In the genomic region with DNA sequence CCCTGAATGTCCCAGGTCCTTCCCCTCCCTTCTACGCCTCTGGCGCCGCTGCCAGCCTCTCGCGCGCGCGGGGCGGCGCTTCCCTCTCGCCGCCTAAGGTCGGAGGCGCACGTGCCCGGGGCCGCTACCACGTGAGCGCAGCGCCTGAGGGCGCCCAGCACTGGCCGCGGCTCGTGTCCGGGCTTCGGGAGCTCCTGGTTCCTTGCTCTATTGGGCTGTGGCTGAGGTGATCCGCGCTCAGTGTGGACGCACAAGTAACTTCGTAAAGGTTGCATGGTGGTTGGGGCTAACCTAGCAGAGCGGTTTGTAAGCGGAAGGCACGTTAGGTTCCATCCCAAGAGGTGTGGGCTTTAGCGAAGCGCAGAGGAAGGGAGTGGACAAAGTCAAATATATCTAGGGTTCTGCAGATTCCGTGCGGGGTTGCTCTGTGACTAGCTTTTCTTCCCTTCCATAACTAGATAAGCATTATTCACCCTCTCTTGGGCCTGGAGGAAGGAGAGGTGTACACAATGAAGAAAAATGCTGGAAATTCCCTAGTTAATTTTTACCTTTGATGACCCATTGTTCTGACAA, we compare ENCODE assay signal across 9 cellular contexts. TPM values are rescaled to one million over a fixed set of nuclear protein-coding genes. Genes with fewer than 3 reads are reported as not detected.
DNase-seq lines count a peak whose midpoint lies in the region; ATAC-seq and TF ChIP-seq lines count a peak whose summit lies in the region.
"Had no signal": no experiment of that assay in that cellular context is flagged by ENCODE, and none has a peak within 500 bp of the region (broad histone marks: within the 10 kb centered on the region; RNA-seq: fewer than 3 reads in every experiment).

No MANE protein-coding gene starts in this region.

- H3K27me3 ChIP-seq in HCT116 (ENCODE audit: insufficient read depth, low read length) (no peaks in the 10 kb centered on the region), iPS-15b (ENCODE audit: control insufficient read depth, insufficient read depth, low read length) (peaks cover 67% of the 10 kb centered on the region), gastrocnemius medialis (peaks cover 21 to 42% (median 27%) of the 10 kb centered on the region in 3 donors)

- no peaks in the 10 kb centered on the region for H3K79me2 ChIP-seq in HCT116 (ENCODE audit: insufficient read depth, low read length)

- no TSS peak for BruUV-seq in HCT116 (replicated peaks; lab: Mats Ljungman, UMichigan)

- H3K9me3 ChIP-seq in HCT116 (ENCODE audit: control insufficient read depth in 1 of 2, insufficient read depth in 1 of 2, low read depth in 1 of 2, low read length in 2 of 2): no peaks in the 10 kb centered on the region
- no peaks in the 10 kb centered on the region for H3K9me3 ChIP-seq in iPS-15b (ENCODE audit: control insufficient read depth, insufficient read depth, low read length)
- no peaks in the 10 kb centered on the region for H3K9me3 ChIP-seq in gastrocnemius medialis

- TF ChIP-seq RAD21 in HCT116 (IDR thresholded peaks at IDR 0.05; ENCODE audit: low read depth): no peak

- POLR2A ChIA-PET in HCT116 (lab: Charles Lee): no interaction called here

- H3K9ac ChIP-seq in HCT116 (ENCODE audit: low read length) (no peak overlapping the region), iPS-15b (ENCODE audit: low read depth, low read length) (no peak overlapping the region)

- in situ Hi-C loops in astrocyte of the spinal cord (cut with HindIII; ENCODE audit: low sequenced_read_pairs) (no loop called here), gastrocnemius medialis (cut with MboI; ENCODE audit: low sequenced_read_pairs in 4 of 4) (no loop called here)

- ATAC-seq in HCT116 (peak; percentile 42), gastrocnemius medialis (no peak), HG03460 (IDR thresholded peaks at IDR 0.05; ENCODE audit: unreplicated experiment) (no peak)

- H3K27ac ChIP-seq in HCT116 (ENCODE audit: low read depth, low read length) (no peak overlapping the region), gastrocnemius medialis (no peak overlapping the region)

- no peaks in the 10 kb centered on the region for H3K9me2 ChIP-seq in HCT116 (ENCODE audit: insufficient read depth)

- no peak overlapping the region for H2AFZ ChIP-seq in HCT116 (ENCODE audit: low read depth, low read length, poor library complexity, severe bottlenecking)

- DNase-seq in HCT116 (ENCODE audit: low read depth, low spot score) (no peak), astrocyte of the spinal cord (ENCODE audit: low read depth, low spot score) (peak; percentile 6), gastrocnemius medialis (no peak), DMS79 (lab: John Stamatoyannopoulos, UW) (no peak), HCEC 1CT (no peak), ureter (ENCODE audit: low spot score) (no peak)
- DNase-seq: Kasumi-1 had no signal

- H3K36me3 ChIP-seq in HCT116 (ENCODE audit: control insufficient read depth in 1 of 2, insufficient read depth in 2 of 2, low read length in 2 of 2) (no peaks in the 10 kb centered on the region), iPS-15b (ENCODE audit: control insufficient read depth, insufficient read depth, low read length) (no peaks in the 10 kb centered on the region), gastrocnemius medialis (no peaks in the 10 kb centered on the region)

- no peaks in the 10 kb centered on the region for H4K20me1 ChIP-seq in HCT116 (ENCODE audit: insufficient read depth)

- TF ChIP-seq CTCF in HCT116 (IDR thresholded peaks at IDR 0.05 in 2 of 3, conservative IDR thresholded peaks at IDR 0.05 in 1 of 3; ENCODE audit: borderline replicate concordance in 1 of 3, insufficient read depth in 1 of 3, low read depth in 2 of 3, low read length in 2 of 3) (no peak), astrocyte of the spinal cord (IDR thresholded peaks at IDR 0.05; ENCODE audit: low read depth, low read length) (no peak), gastrocnemius medialis (IDR thresholded peaks at IDR 0.05 in 4 of 5, conservative IDR thresholded peaks at IDR 0.05 in 1 of 5) (no peak)

- CTCF ChIA-PET in HCT116 (lab: Charles Lee): no interaction called here

- TF ChIP-seq POLR2A in HCT116 (IDR thresholded peaks at IDR 0.05; ENCODE audit: borderline replicate concordance, extremely low read depth, insufficient read depth, insufficient read length) (no peak), gastrocnemius medialis (IDR thresholded peaks at IDR 0.05) (peak in 1 of 2 donors; percentile 3)

- H3K4me3 ChIP-seq in HCT116 (replicated peaks in 1 of 2; ENCODE audit: low read depth in 1 of 2, low read length in 2 of 2) (peak overlapping the region; percentile 62 to 69), astrocyte of the spinal cord (ENCODE audit: low read depth, low read length) (peak overlapping the region; percentile 51), iPS-15b (ENCODE audit: low read depth, low read length) (peak overlapping the region; percentile 68), gastrocnemius medialis (peak overlapping the region; percentile 45 to 64 (median 52))

- RAD21 ChIA-PET in HCT116 (lab: Charles Lee; ENCODE audit: low non-redundant PET in 1 of 2, low total read pairs in 2 of 2, uncharacterized antibody in 2 of 2, unreplicated experiment in 2 of 2): no interaction called here

- H3K4me2 ChIP-seq in HCT116 (ENCODE audit: low read length): peak overlapping the region; percentile 95

- H3K4me1 ChIP-seq in HCT116 (ENCODE audit: control insufficient read depth in 1 of 2, insufficient read depth in 2 of 2, low read length in 2 of 2): peaks cover 6 to 26% of the 10 kb centered on the region in 2 experiments; a peak in 3 of 4 replicates
- peaks cover 3% of the 10 kb centered on the region for H3K4me1 ChIP-seq in iPS-15b (ENCODE audit: control insufficient read depth, insufficient read depth, low read length)
- peaks cover 4 to 15% of the 10 kb centered on the region in 2 donors for H3K4me1 ChIP-seq in gastrocnemius medialis

- intact Hi-C loops in HCT116 (cut with micrococcal nuclease) (no loop called here), gastrocnemius medialis (cut with DNase I; ENCODE audit: low total_unique reads) (no loop called here)

TF ChIP-seq in HCT116, 20 proteins besides CTCF, POLR2A, EP300 and RAD21:
- no peak for TF ChIP-seq JUND (IDR thresholded peaks at IDR 0.05)
- TF ChIP-seq, protein P1, sequence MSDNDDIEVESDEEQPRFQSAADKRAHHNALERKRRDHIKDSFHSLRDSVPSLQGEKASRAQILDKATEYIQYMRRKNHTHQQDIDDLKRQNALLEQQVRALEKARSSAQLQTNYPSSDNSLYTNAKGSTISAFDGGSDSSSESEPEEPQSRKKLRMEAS (IDR thresholded peaks at IDR 0.05): peak; percentile 91

RNA-seq across cellular contexts. Expression of a gene that starts 1.8 kb away (rescaled TPM):
- total RNA-seq in HCT116 (2021; ENCODE audit: unreplicated experiment) (0.37 TPM), gastrocnemius medialis (1 to 10 TPM in 2 of 4 donors, under 1 TPM in 2; 0.62 to 2.3 (median 1.1) TPM), ureter (7.9 TPM)
- polyA plus RNA-seq in HCT116 (2012): 0.07 and 0.25 TPM in 2 replicates
